Comparison of ENCODE assay signal across 8 cellular contexts in the genomic region with DNA sequence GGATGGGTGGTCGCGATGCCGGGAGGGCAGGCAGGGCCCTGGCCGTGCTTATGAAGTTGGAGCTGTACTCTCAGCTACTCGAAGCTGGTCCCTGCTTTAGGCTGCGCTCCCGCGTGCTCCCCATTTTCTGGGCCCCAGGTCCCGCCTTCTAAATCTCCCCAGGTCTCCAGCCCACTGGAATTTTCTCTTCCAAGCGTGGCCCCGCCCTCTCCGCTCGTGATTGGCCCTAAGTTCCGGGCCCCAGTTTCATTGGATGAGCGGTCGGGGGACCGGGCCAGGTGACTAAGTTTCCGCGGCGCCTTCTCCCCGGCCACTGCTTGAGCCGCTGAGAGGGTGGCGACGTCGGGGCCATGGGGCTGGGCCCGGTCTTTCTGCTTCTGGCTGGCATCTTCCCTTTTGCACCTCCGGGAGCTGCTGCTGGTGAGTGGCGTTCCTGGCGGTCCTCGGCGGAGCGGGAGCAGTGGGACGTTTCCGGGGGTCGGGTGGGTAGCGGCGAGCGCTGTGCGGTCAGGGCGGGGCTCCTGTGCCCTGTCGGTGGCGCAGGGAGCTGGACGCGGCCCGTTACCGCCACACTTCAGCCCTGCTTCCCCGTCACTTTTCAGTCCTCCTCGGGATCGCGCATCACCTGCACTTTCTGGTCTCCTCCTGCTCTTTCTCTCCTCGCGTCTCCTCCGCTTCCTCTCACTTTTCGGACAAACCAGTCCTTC. TPM values are rescaled to one million over a fixed set of nuclear protein-coding genes. Genes with fewer than 3 reads are reported as not detected.
A peak's percentile ranks its signal among the peaks of the same experiment; 100 is the strongest.
DNase-seq lines count a peak whose midpoint lies in the region; ATAC-seq, FAIRE-seq and TF ChIP-seq lines count a peak whose summit lies in the region.

A gene (plus strand): TSS at position 313 of the 707 bp plus-strand sequence. CDS start 38 bp downstream, at position 351.

- H3K27ac ChIP-seq in 22Rv1 = 0 out of 2 replicates have a peak within 1 kb of the TSS, but pooled peaks have one; percentile 4
- H3K27ac ChIP-seq in pancreas = peak within 1 kb of the TSS; percentile 51 to 99 (median 74)
- peak within 1 kb of the TSS; percentile 28 to 95 (median 91) for H3K27ac ChIP-seq in thyroid gland

- 0 to 1% methylated on average over 52 to 54 of the region's 54 CpGs for WGBS in pancreas, 2 donors
- 0 to 1% methylated on average over 23 to 48 of the region's 54 CpGs for WGBS in thyroid gland, 2 donors

- H3K4me1 ChIP-seq in adipocyte (ENCODE audit: control insufficient read depth, insufficient read depth, low read length) (peaks cover 41% of the 10 kb centered on the region), pancreas (peaks cover 7 to 16% (median 7%) of the 10 kb centered on the region in 3 donors), thyroid gland (peaks cover 22 to 25% of the 10 kb centered on the region in 2 donors)

- ATAC-seq in GM18511 (IDR thresholded peaks at IDR 0.05; ENCODE audit: unreplicated experiment) (peak; percentile 75), HG03354 (IDR thresholded peaks at IDR 0.05; ENCODE audit: poor library complexity, severe bottlenecking, unreplicated experiment) (peak; percentile 59), pancreas (peak; percentile 75 to 83 (median 82))

- no peaks in the 10 kb centered on the region for H3K27me3 ChIP-seq in adipocyte (replicated peaks; ENCODE audit: control insufficient read depth, insufficient read depth, low read length)
- no peaks in the 10 kb centered on the region for H3K27me3 ChIP-seq in pancreas
- no peaks in the 10 kb centered on the region for H3K27me3 ChIP-seq in thyroid gland

- TF ChIP-seq CTCF in 22Rv1 (IDR thresholded peaks at IDR 0.05) (0 out of 2 replicates have a peak, but pooled peaks have one; percentile 3), pancreas (IDR thresholded peaks at IDR 0.05) (no peak), thyroid gland (IDR thresholded peaks at IDR 0.05) (peak in 2 of 6 experiments; percentile 13 to 27)

- TF ChIP-seq POLR2A in thyroid gland (IDR thresholded peaks at IDR 0.05) = peak in 1 of 2 donors; percentile 93

- intact Hi-C loops in cardiac septum (cut with DNase I) = no loop called here
- intact Hi-C loops in pancreas (cut with DNase I) = loop anchor here in 1 of 3 donors (5.0 kb wide), 1 partner anchor 34 kb away; no protein-coding TSS in a partner anchor
- intact Hi-C loops in thyroid gland (cut with DNase I) = no loop called here

- no peaks in the 10 kb centered on the region for H3K9me3 ChIP-seq in adipocyte (ENCODE audit: control insufficient read depth, low read length)
- no peaks in the 10 kb centered on the region for H3K9me3 ChIP-seq in pancreas
- no peaks in the 10 kb centered on the region for H3K9me3 ChIP-seq in thyroid gland

- FAIRE-seq in pancreas (lab: Jason Lieb, UNC) = no peak

- peak within 1 kb of the TSS; percentile 86 for H3K9ac ChIP-seq in adipocyte (ENCODE audit: low read length)

- H3K4me3 ChIP-seq in adipocyte (ENCODE audit: low read length) (peak within 1 kb of the TSS; percentile 96), pancreas (peak within 1 kb of the TSS; percentile 26 to 70 (median 52)), thyroid gland (replicated peaks in 1 of 3) (peak within 1 kb of the TSS; percentile 10 to 58 (median 52))

- DNase-seq in SW 1271 (lab: John Stamatoyannopoulos, UW) (peak; percentile 74 to 93), adipocyte (ENCODE audit: low read depth) (peak; percentile 96), cardiac septum (ENCODE audit: low spot score) (peak; percentile 96), pancreas (peak; percentile 84 to 93 (median 91)), thyroid gland (peak; percentile 96)

- H3K36me3 ChIP-seq in adipocyte (ENCODE audit: control insufficient read depth, insufficient read depth, low read length, severe bottlenecking) = peaks cover 6% of the 10 kb centered on the region
- no peaks in the 10 kb centered on the region for H3K36me3 ChIP-seq in pancreas
- H3K36me3 ChIP-seq in thyroid gland = no peaks in the 10 kb centered on the region

RNA-seq across cellular contexts. Expression of the gene that starts here (rescaled TPM):
- 12.7 TPM for total RNA-seq in cardiac septum
- total RNA-seq in pancreas = 10 to 100 TPM in 1 of 6 donors, 1 to 10 TPM in 5; 4.8 to 15.8 (median 5.7) TPM
- polyA plus RNA-seq in pancreas = 10 to 100 TPM; 13.6 to 22.6 TPM
- 10 to 100 TPM; 12.3 to 23.2 (median 15.3) TPM for total RNA-seq in thyroid gland

Comparison
In these comparisons a context has a peak if more than half of its experiments do, and no peak if none do; other contexts are left out.
1. Peak in every context shown above with its lines: DNase-seq, ATAC-seq, H3K4me3 ChIP-seq and H3K27ac ChIP-seq.
2. H3K27ac ChIP-seq: peak in every context shown above with its lines; median percentile 91 in thyroid gland; 74 in pancreas; 4 in 22Rv1.